13 cellular contexts compared by ENCODE assay signal in genomic region chr1:87872189-87872588, GRCh38.
DNase-seq lines count a peak whose midpoint lies in the region; ATAC-seq and TF ChIP-seq lines count a peak whose summit lies in the region.
"Had no signal": no experiment of that assay in that cellular context is flagged by ENCODE, and none has a peak within 500 bp of the region (broad histone marks: within the 10 kb centered on the region; RNA-seq: fewer than 3 reads in every experiment).

No MANE protein-coding gene starts in this region.

- H3K9me3 ChIP-seq in uterus, result no peaks in the 10 kb centered on the region

- peak overlapping the region; percentile 91 for H3K27ac Mint-ChIP-seq in stimulated activated memory B cell treated with anti-CD40 and anti-IgM and Interleukin-4, amounts not matched to agents 10 μg/mL and 1 μg/mL and 100 μg/mL, for 72 hours
- H3K27ac Mint-ChIP-seq: activated naive CD4-positive, alpha-beta T cell treated with anti-CD3 and anti-CD28 coated beads, Interleukin-2, amount 10 ng/mL, durations not matched to agents 7 days and 5 days had no signal

- peak overlapping the region; percentile 40; the same call in 1 of the 2 replicates for H3K9ac ChIP-seq in KMS-11

- ATAC-seq in GM19324 (IDR thresholded peaks at IDR 0.05; ENCODE audit: low FRiP score, unreplicated experiment) (peak; percentile 69), HG02798 (IDR thresholded peaks at IDR 0.05; ENCODE audit: poor library complexity, unreplicated experiment) (peak; percentile 68)
- peak; percentile 73 for ATAC-seq in stimulated activated memory B cell treated with anti-CD40 and anti-IgM and Interleukin-4, amounts not matched to agents 10 μg/mL and 1 μg/mL and 100 μg/mL, for 72 hours

- H3K36me3 Mint-ChIP-seq in stimulated activated memory B cell treated with anti-CD40 and anti-IgM and Interleukin-4, amounts not matched to agents 10 μg/mL and 1 μg/mL and 100 μg/mL, for 72 hours, result no peaks in the 10 kb centered on the region
- H3K36me3 Mint-ChIP-seq: activated naive CD4-positive, alpha-beta T cell treated with anti-CD3 and anti-CD28 coated beads, Interleukin-2, amount 10 ng/mL, durations not matched to agents 7 days and 5 days had no signal

- H3K36me3 ChIP-seq in KMS-11 (ENCODE audit: insufficient read depth) (no peaks in the 10 kb centered on the region), brain microvascular endothelial cell (replicated peaks) (no peaks in the 10 kb centered on the region), uterus (no peaks in the 10 kb centered on the region)

- H3K4me1 ChIP-seq in KMS-11 (ENCODE audit: low read depth, poor library complexity, severe bottlenecking), result peaks cover 56% of the 10 kb centered on the region
- no peaks in the 10 kb centered on the region for H3K4me1 ChIP-seq in uterus

- H3K4me3 Mint-ChIP-seq in stimulated activated memory B cell treated with anti-CD40 and anti-IgM and Interleukin-4, amounts not matched to agents 10 μg/mL and 1 μg/mL and 100 μg/mL, for 72 hours, result peak overlapping the region; percentile 22
- H3K4me3 Mint-ChIP-seq: activated naive CD4-positive, alpha-beta T cell treated with anti-CD3 and anti-CD28 coated beads, Interleukin-2, amount 10 ng/mL, durations not matched to agents 7 days and 5 days had no signal

- H4K20me1 ChIP-seq in KMS-11 (ENCODE audit: insufficient read depth), result no peaks in the 10 kb centered on the region

- H3K4me1 Mint-ChIP-seq in stimulated activated memory B cell treated with anti-CD40 and anti-IgM and Interleukin-4, amounts not matched to agents 10 μg/mL and 1 μg/mL and 100 μg/mL, for 72 hours, result peaks cover 46% of the 10 kb centered on the region
- H3K4me1 Mint-ChIP-seq: activated naive CD4-positive, alpha-beta T cell treated with anti-CD3 and anti-CD28 coated beads, Interleukin-2, amount 10 ng/mL, durations not matched to agents 7 days and 5 days had no signal

- H3K4me3 ChIP-seq in KMS-11 (IDR thresholded peaks at IDR 0.05; ENCODE audit: insufficient read depth, low read depth, low read length) (no peak overlapping the region), brain microvascular endothelial cell (ENCODE audit: low read depth, low read length) (no peak overlapping the region), uterus (no peak overlapping the region)

- no peak for TF ChIP-seq CTCF in KMS-11 (conservative IDR thresholded peaks at IDR 0.05; ENCODE audit: low read depth, low read length)
- TF ChIP-seq CTCF in brain microvascular endothelial cell (IDR thresholded peaks at IDR 0.05; ENCODE audit: low read depth, low read length, missing control alignments), result no peak
- TF ChIP-seq CTCF in uterus (IDR thresholded peaks at IDR 0.05), result no peak

- in situ Hi-C loops in brain microvascular endothelial cell (cut with HindIII; ENCODE audit: low pct_ligation_motif_present, low sequenced_read_pairs), result no loop called here

- TF ChIP-seq POLR2A in uterus (IDR thresholded peaks at IDR 0.05), result no peak

- H3K9me3 Mint-ChIP-seq in stimulated activated memory B cell treated with anti-CD40 and anti-IgM and Interleukin-4, amounts not matched to agents 10 μg/mL and 1 μg/mL and 100 μg/mL, for 72 hours, result peaks cover 4% of the 10 kb centered on the region
- H3K9me3 Mint-ChIP-seq: activated naive CD4-positive, alpha-beta T cell treated with anti-CD3 and anti-CD28 coated beads, Interleukin-2, amount 10 ng/mL, durations not matched to agents 7 days and 5 days had no signal

- peak overlapping the region; percentile 30 for H2AFZ ChIP-seq in KMS-11 (ENCODE audit: low read depth)

- DNase-seq in brain microvascular endothelial cell (no peak), glomerular visceral epithelial cell (ENCODE audit: extremely low spot score) (no peak), uterus (no peak)
- no peak for DNase-seq in stimulated activated CD4-positive, alpha-beta T cell treated with anti-CD3 and anti-CD28 coated beads, Interleukin-4, amount 100 ng/mL, for 4 hours
- DNase-seq: activated CD4-positive, alpha-beta T cell treated with anti-CD3 and anti-CD28 coated beads, Interleukin-2, amount 50 U/mL, for 1 hour; activated naive CD4-positive, alpha-beta T cell treated with anti-CD3 and anti-CD28 coated beads, Interleukin-2, amount 10 ng/mL, durations not matched to agents 7 days and 5 days; NCI-H345; SIG-M5; small intestine had no signal

- peak overlapping the region; percentile 78 for H3K4me2 ChIP-seq in KMS-11

- H3K27ac ChIP-seq in KMS-11 (peak overlapping the region; percentile 93), brain microvascular endothelial cell (no peak overlapping the region), uterus (no peak overlapping the region)

- intact Hi-C loops in uterus (cut with DNase I; ENCODE audit: low total_unique reads), result no loop called here

- no peaks in the 10 kb centered on the region for H3K27me3 ChIP-seq in KMS-11 (ENCODE audit: insufficient read depth, low read depth)
- H3K27me3 ChIP-seq in brain microvascular endothelial cell (replicated peaks), result no peaks in the 10 kb centered on the region
- H3K27me3 ChIP-seq in uterus, result no peaks in the 10 kb centered on the region

- H3K27me3 Mint-ChIP-seq in stimulated activated memory B cell treated with anti-CD40 and anti-IgM and Interleukin-4, amounts not matched to agents 10 μg/mL and 1 μg/mL and 100 μg/mL, for 72 hours, result no peaks in the 10 kb centered on the region

- no peaks in the 10 kb centered on the region for H3K79me2 ChIP-seq in KMS-11 (ENCODE audit: insufficient read depth, low read depth)
